23 cellular contexts compared by ENCODE assay signal in genomic region chr7:30687604-30688003, GRCh38. TPM values are rescaled to one million over a fixed set of nuclear protein-coding genes. Genes with fewer than 3 reads are reported as not detected.
"Had no signal": no experiment of that assay in that cellular context is flagged by ENCODE, and none has a peak within 500 bp of the region (broad histone marks: within the 10 kb centered on the region; RNA-seq: fewer than 3 reads in every experiment).

No MANE protein-coding gene starts in this region.

- ATAC-seq: gastrocnemius medialis; heart right ventricle; left lobe of liver; naive thymus-derived CD4-positive, alpha-beta T cell; right cardiac atrium had no signal

- FAIRE-seq: islet of Langerhans, pancreas, small intestine had no signal

- H3K9me3 ChIP-seq: esophagus muscularis mucosa, gastrocnemius medialis, heart right ventricle, pancreas had no signal

- H3K9me3 Mint-ChIP-seq: naive thymus-derived CD4-positive, alpha-beta T cell; nephron progenitor cell had no signal

- H3K4me3 Mint-ChIP-seq: naive thymus-derived CD4-positive, alpha-beta T cell; nephron progenitor cell had no signal

- H3K27me3 ChIP-seq: pancreas had no signal

- H3K4me3 ChIP-seq: dorsolateral prefrontal cortex, esophagus muscularis mucosa, gastrocnemius medialis, heart right ventricle, pancreas had no signal

- DNase-seq: cortex of kidney; dorsolateral prefrontal cortex; effector CD8-positive, alpha-beta T cell; gastrocnemius medialis; heart right ventricle; hypothalamus; mammary epithelial cell; naive thymus-derived CD4-positive, alpha-beta T cell; nephron progenitor cell; nucleus accumbens; right cardiac atrium; small intestine; stimulated activated CD4-positive, alpha-beta T cell treated with anti-CD3 and anti-CD28 coated beads, Interleukin-12 subunit alpha, Interleukin-12 subunit beta, amount 100 ng/mL, for 4 hours; stimulated activated naive CD4-positive, alpha-beta T cell; trophoblast cell had no signal

- H3K36me3 ChIP-seq: esophagus muscularis mucosa, gastrocnemius medialis, heart right ventricle, pancreas had no signal

- H3K27ac Mint-ChIP-seq: nephron progenitor cell, progenitor cell of endocrine pancreas had no signal

- H3K27ac ChIP-seq: dorsolateral prefrontal cortex, epithelial cell of prostate, esophagus muscularis mucosa, gastrocnemius medialis, heart right ventricle, pancreas had no signal

RNA-seq across cellular contexts. Expression of gene CRHR2, which starts 5.3 kb away (rescaled TPM):
- total RNA-seq: fibroblast of villous mesenchyme; left lobe of liver; mammary epithelial cell; mononuclear cell; naive thymus-derived CD4-positive, alpha-beta T cell; progenitor cell of endocrine pancreas had no signal
- polyA plus RNA-seq: mammary epithelial cell; naive thymus-derived CD4-positive, alpha-beta T cell had no signal
